8 cellular contexts compared by ENCODE assay signal in genomic region chr17:58335061-58335731, GRCh38. TPM values are rescaled to one million over a fixed set of nuclear protein-coding genes. Genes with fewer than 3 reads are reported as not detected.
DNase-seq lines count a peak whose midpoint lies in the region; ATAC-seq, FAIRE-seq and TF ChIP-seq lines count a peak whose summit lies in the region.

No MANE protein-coding gene starts in this region.

- H4K20me1 ChIP-seq in Karpas-422 (ENCODE audit: insufficient read depth, low read depth, low read length) = peaks cover 17% of the 10 kb centered on the region; the same call in 1 of the 2 replicates

- intact Hi-C loops in CD14-positive monocyte (cut with micrococcal nuclease) (loop anchor here in 1 of 2 donors (10.0 kb wide), 1 partner anchor 180 kb away; the partner anchor contains the start of gene MTMR4), natural killer cell (cut with micrococcal nuclease) (loop anchor here (5.0 kb wide), 1 partner anchor 182 kb away; no protein-coding TSS in a partner anchor)

- H3K4me1 Mint-ChIP-seq in CD14-positive monocyte (peaks cover 71% of the 10 kb centered on the region), natural killer cell (peaks cover 74 to 92% of the 10 kb centered on the region in 2 donors)
- peaks cover 66% of the 10 kb centered on the region for H3K4me1 Mint-ChIP-seq in activated naive CD8-positive, alpha-beta T cell treated with anti-CD3 and anti-CD28 coated beads, Interleukin-2, amount 50 U/mL, for 24 hours

- H3K4me3 Mint-ChIP-seq in CD14-positive monocyte (peak overlapping the region; percentile 90 to 100), natural killer cell (peak overlapping the region; percentile 90)
- peak overlapping the region; percentile 99 for H3K4me3 Mint-ChIP-seq in activated naive CD8-positive, alpha-beta T cell treated with anti-CD3 and anti-CD28 coated beads, Interleukin-2, amount 50 U/mL, for 24 hours

- peaks cover 13 to 21% of the 10 kb centered on the region in 2 donors for H3K36me3 Mint-ChIP-seq in CD14-positive monocyte
- H3K36me3 Mint-ChIP-seq in activated naive CD8-positive, alpha-beta T cell treated with anti-CD3 and anti-CD28 coated beads, Interleukin-2, amount 50 U/mL, for 24 hours (ENCODE audit: low read depth) = peaks cover 54% of the 10 kb centered on the region
- peaks cover 5% of the 10 kb centered on the region for H3K36me3 Mint-ChIP-seq in natural killer cell

- H3K4me1 ChIP-seq in Karpas-422 (ENCODE audit: low read length) = peaks cover 79% of the 10 kb centered on the region

- H3K79me2 ChIP-seq in Karpas-422 (ENCODE audit: low read length) = peaks cover 13% of the 10 kb centered on the region

- H3K27me3 Mint-ChIP-seq in CD14-positive monocyte (ENCODE audit: low read depth in 3 of 3) = peaks cover 0 to 10% (median 0%) of the 10 kb centered on the region in 3 donors
- H3K27me3 Mint-ChIP-seq in activated naive CD8-positive, alpha-beta T cell treated with anti-CD3 and anti-CD28 coated beads, Interleukin-2, amount 50 U/mL, for 24 hours = peaks cover 14% of the 10 kb centered on the region
- no peaks in the 10 kb centered on the region for H3K27me3 Mint-ChIP-seq in natural killer cell (ENCODE audit: low read depth in 2 of 2)

- DNase-seq in CD14-positive monocyte (ENCODE audit: low spot score) (peak; percentile 50), Karpas-422 (peak; percentile 84), natural killer cell (peak; percentile 34), NCI-H345 treated with DMSO at 0.1 percent for 48 hours (lab: John Stamatoyannopoulos, UW; ENCODE audit: unreplicated experiment) (no peak), H54 (ENCODE audit: insufficient read length, low spot score) (no peak)
- peak; percentile 72 for DNase-seq in activated naive CD8-positive, alpha-beta T cell treated with anti-CD3 and anti-CD28 coated beads, Interleukin-2, amount 50 U/mL, for 24 hours

- H3K27me3 ChIP-seq in Karpas-422 (ENCODE audit: low read length) = no peaks in the 10 kb centered on the region

- H3K9me3 Mint-ChIP-seq in CD14-positive monocyte (peaks cover 0 to 7% (median 6%) of the 10 kb centered on the region in 7 donors), natural killer cell (no peaks in the 10 kb centered on the region)
- no peaks in the 10 kb centered on the region for H3K9me3 Mint-ChIP-seq in activated naive CD8-positive, alpha-beta T cell treated with anti-CD3 and anti-CD28 coated beads, Interleukin-2, amount 50 U/mL, for 24 hours

- H3K36me3 ChIP-seq in Karpas-422 (ENCODE audit: insufficient read depth, low read length) = peaks cover 21% of the 10 kb centered on the region

- peak overlapping the region; percentile 100 for H3K27ac ChIP-seq in Karpas-422 (ENCODE audit: low read length)

- H3K4me2 ChIP-seq in Karpas-422 (ENCODE audit: low read depth, low read length, poor library complexity, severe bottlenecking) = peak overlapping the region; percentile 92

- H3K9ac ChIP-seq in Karpas-422 (ENCODE audit: low read length) = peak overlapping the region; percentile 98

- H2AFZ ChIP-seq in Karpas-422 (ENCODE audit: low read length) = no peak overlapping the region

- H3K27ac Mint-ChIP-seq in CD14-positive monocyte = peak overlapping the region; percentile 99 to 100 (median 99)
- peak overlapping the region; percentile 98 for H3K27ac Mint-ChIP-seq in activated naive CD8-positive, alpha-beta T cell treated with anti-CD3 and anti-CD28 coated beads, Interleukin-2, amount 50 U/mL, for 24 hours
- peak overlapping the region; percentile 87 to 93 for H3K27ac Mint-ChIP-seq in natural killer cell

- TF ChIP-seq CTCF in CD14-positive monocyte (IDR thresholded peaks at IDR 0.05) (no peak), natural killer cell (IDR thresholded peaks at IDR 0.05) (no peak)

- no peaks in the 10 kb centered on the region for H3K9me3 ChIP-seq in Karpas-422 (ENCODE audit: low read length)

- no peak for TF ChIP-seq POLR2A in H54 (IDR thresholded peaks at IDR 0.05; ENCODE audit: low read depth, low read length)

- peak overlapping the region; percentile 88 for H3K4me3 ChIP-seq in Karpas-422 (ENCODE audit: low read length)

- FAIRE-seq in H54 (lab: Jason Lieb, UNC) = no peak

- H3K9me2 ChIP-seq in Karpas-422 (replicated peaks; ENCODE audit: insufficient read depth, low read length) = no peaks in the 10 kb centered on the region

- ATAC-seq in activated naive CD8-positive, alpha-beta T cell treated with anti-CD3 and anti-CD28 coated beads, Interleukin-2, amount 50 U/mL, for 24 hours = no peak
- no peak for ATAC-seq in natural killer cell
- ATAC-seq in HG02970 (IDR thresholded peaks at IDR 0.05; ENCODE audit: low FRiP score, unreplicated experiment) = no peak
- ATAC-seq in GM21576 (IDR thresholded peaks at IDR 0.05; ENCODE audit: unreplicated experiment) = no peak

RNA-seq across cellular contexts. Expression of gene TSPOAP1, which starts 6.6 kb away (rescaled TPM):
- under 1 TPM; 0.10 to 0.18 TPM for polyA plus RNA-seq in CD14-positive monocyte
- total RNA-seq in Karpas-422 (2014; rRNA removed; shearing (Covaris generic); ENCODE audit: low replicate concordance) = 7.8 and 14.0 TPM in 2 replicates
- total RNA-seq in natural killer cell = 100 to 1,000 TPM; 176 to 282 (median 246) TPM

RNA-seq across cellular contexts. Expression of gene SUPT4H1, which starts 16.8 kb away (rescaled TPM):
- 100 to 1,000 TPM; 241 to 251 TPM for polyA plus RNA-seq in CD14-positive monocyte
- total RNA-seq in Karpas-422 (2014; rRNA removed; shearing (Covaris generic); ENCODE audit: low replicate concordance) = 50.2 and 64.7 TPM in 2 replicates
- 10 to 100 TPM; 55.9 to 68.3 (median 68.1) TPM for total RNA-seq in natural killer cell

RNA-seq across cellular contexts. Expression of gene MPO, which starts 54.5 kb away (rescaled TPM):
- polyA plus RNA-seq in CD14-positive monocyte = 1 to 10 TPM; 4.2 to 7.5 TPM
- total RNA-seq in Karpas-422 (2014; rRNA removed; shearing (Covaris generic); ENCODE audit: low replicate concordance) = not detected in 2 replicates
- 1 to 10 TPM in 2 of 3 donors, not detected in 1; 1.8 to 1.9 TPM for total RNA-seq in natural killer cell

Comparison
In these comparisons a context has a peak if more than half of its experiments do, and no peak if none do; other contexts are left out.
1. DNase-seq: peak in CD14-positive monocyte (single experiment), Karpas-422 (single experiment), activated naive CD8-positive, alpha-beta T cell treated with anti-CD3 and anti-CD28 coated beads, Interleukin-2, amount 50 U/mL, for 24 hours (single experiment) and natural killer cell (single experiment); none in NCI-H345 treated with DMSO at 0.1 percent for 48 hours (single experiment) and H54 (single experiment).
2. RNA of gene TSPOAP1, which starts 6.6 kb away (total RNA-seq): 176 to 282 TPM in natural killer cell; 7.8 to 14.0 TPM in Karpas-422; every median in the first group is over 10 times any median in the second.
3. Peak in every context shown above with its lines, with median percentiles within 50 percentile points of each other: H3K27ac Mint-ChIP-seq and H3K4me3 Mint-ChIP-seq.